9 cellular contexts compared by ENCODE assay signal in the genomic region with DNA sequence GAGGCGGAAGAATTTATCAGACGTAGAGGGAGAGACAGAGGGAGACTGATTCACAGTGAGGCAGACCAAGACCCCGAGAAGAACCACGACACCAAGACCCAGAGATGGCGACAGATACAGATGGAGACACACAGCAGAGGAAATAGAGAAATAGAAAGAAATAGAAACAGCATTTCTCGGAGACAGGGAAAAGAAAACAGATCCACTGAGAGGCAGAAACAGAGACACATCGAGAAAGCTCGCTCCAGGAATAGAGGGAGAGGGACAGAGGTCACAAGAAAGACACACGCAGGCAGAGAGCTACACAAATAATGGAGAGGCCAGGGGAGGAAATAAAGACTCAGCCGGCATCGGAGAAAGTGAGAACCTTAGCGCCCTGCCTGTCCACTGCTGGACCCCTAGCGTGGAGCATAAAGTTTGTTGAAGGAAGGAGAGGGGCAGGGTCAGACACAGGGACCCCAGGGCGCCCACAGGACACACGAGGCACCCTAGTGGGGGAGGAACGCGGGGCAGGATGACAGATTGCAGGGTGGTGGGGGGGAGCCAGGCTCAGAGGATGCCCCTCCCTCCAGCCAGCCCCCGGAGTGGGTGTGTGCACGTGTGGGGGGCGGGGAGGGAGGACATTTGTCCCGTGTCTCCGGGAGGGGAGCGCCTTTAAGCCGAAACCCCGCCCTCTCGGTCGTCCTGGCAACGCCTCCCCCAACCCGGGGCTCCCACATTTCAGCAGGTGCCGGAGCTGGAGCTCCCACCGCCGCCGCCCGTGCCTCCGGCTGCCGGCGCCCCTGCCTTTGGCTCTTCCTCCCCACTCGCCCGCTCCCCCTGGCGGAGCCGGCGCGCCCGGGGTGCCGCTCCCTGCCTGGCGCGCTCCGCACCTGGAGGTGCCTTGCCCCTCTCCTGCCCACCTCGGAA. TPM values are rescaled to one million over a fixed set of nuclear protein-coding genes. Genes with fewer than 3 reads are reported as not detected.
DNase-seq lines count a peak whose midpoint lies in the region; ATAC-seq and TF ChIP-seq lines count a peak whose summit lies in the region.
"Had no signal": no experiment of that assay in that cellular context is flagged by ENCODE, and none has a peak within 500 bp of the region (broad histone marks: within the 10 kb centered on the region; RNA-seq: fewer than 3 reads in every experiment).

A gene (plus strand): TSS at position 716 of the 909 bp plus-strand sequence. CDS start 298 bp downstream, outside the sequence.

- H3K4me2 ChIP-seq in PC-3 (ENCODE audit: low read length) = peak within 1 kb of the TSS; percentile 89

- H3K9me3 Mint-ChIP-seq in activated naive CD4-positive, alpha-beta T cell treated with anti-CD3 and anti-CD28 coated beads, Interleukin-2, amount 10 ng/mL, durations not matched to agents 7 days and 5 days = no peaks in the 10 kb centered on the region
- H3K9me3 Mint-ChIP-seq: stimulated activated naive CD8-positive, alpha-beta T cell treated with anti-CD3 and anti-CD28 coated beads, Interleukin-15, Interleukin-2, amounts not matched to agents 100 ng/mL and 50 ng/mL, for 24 hours had no signal

- H3K36me3 ChIP-seq in PC-3 (ENCODE audit: low read depth, low read length) (no peaks in the 10 kb centered on the region), sigmoid colon (no peaks in the 10 kb centered on the region)

- DNase-seq in PC-3 (peak; percentile 52), left ventricle myocardium superior (peak; percentile 61), sigmoid colon (no peak), NCI-H2107 (lab: John Stamatoyannopoulos, UW) (no peak), kidney glomerular epithelial cell (lab: John Stamatoyannopoulos, UW) (no peak)
- peak; percentile 81 for DNase-seq in activated naive CD4-positive, alpha-beta T cell treated with anti-CD3 and anti-CD28 coated beads, Interleukin-2, amount 10 ng/mL, durations not matched to agents 7 days and 5 days

- peak within 1 kb of the TSS; percentile 19 for H3K4me3 Mint-ChIP-seq in activated naive CD4-positive, alpha-beta T cell treated with anti-CD3 and anti-CD28 coated beads, Interleukin-2, amount 10 ng/mL, durations not matched to agents 7 days and 5 days
- H3K4me3 Mint-ChIP-seq: stimulated activated naive CD8-positive, alpha-beta T cell treated with anti-CD3 and anti-CD28 coated beads, Interleukin-15, Interleukin-2, amounts not matched to agents 100 ng/mL and 50 ng/mL, for 24 hours had no signal

- no peaks in the 10 kb centered on the region for H4K20me1 ChIP-seq in PC-3 (ENCODE audit: low read length)

- H3K9me3 ChIP-seq in PC-3 (ENCODE audit: low read length) (no peaks in the 10 kb centered on the region), sigmoid colon (no peaks in the 10 kb centered on the region)

- CTCF ChIA-PET in PC-3 (lab: Charles Lee) = interaction anchor here (1.0 to 1.4 kb wide), 3 partner anchors 66 to 148 kb away, joined by 4 to 8 read pairs (median 6); no protein-coding TSS in a partner anchor
- CTCF ChIA-PET in activated naive CD4-positive, alpha-beta T cell treated with anti-CD3 and anti-CD28 coated beads, Interleukin-2, amount 10 ng/mL, durations not matched to agents 7 days and 5 days (lab: Charles Lee) = interaction anchor here (1.1 to 1.7 kb wide), 6 partner anchors 10 to 144 kb away, joined by 3 to 5 read pairs (median 4); no protein-coding TSS in a partner anchor

- H3K4me3 ChIP-seq in GM12875 (ENCODE audit: low read depth, low read length) (no peak within 1 kb of the TSS), PC-3 (ENCODE audit: low read length) (peak within 1 kb of the TSS; percentile 65), sigmoid colon (peak within 1 kb of the TSS in 3 of 4 donors; percentile 16 to 36 (median 33))

- peaks cover 29% of the 10 kb centered on the region for H3K4me1 Mint-ChIP-seq in activated naive CD4-positive, alpha-beta T cell treated with anti-CD3 and anti-CD28 coated beads, Interleukin-2, amount 10 ng/mL, durations not matched to agents 7 days and 5 days

- POLR2A ChIA-PET in PC-3 (lab: Charles Lee; ENCODE audit: unreplicated experiment) = no interaction called here

- BruUV-seq in PC-3 (replicated peaks; lab: Mats Ljungman, UMichigan) = no TSS peak

- no peak for TF ChIP-seq POLR2A in sigmoid colon (IDR thresholded peaks at IDR 0.05)

- no peaks in the 10 kb centered on the region for H3K9me2 ChIP-seq in PC-3 (replicated peaks; ENCODE audit: low read length)

- ATAC-seq in PC-3 = peak; percentile 37
- peak; percentile 16 for ATAC-seq in left ventricle myocardium superior
- ATAC-seq in HG03571 (IDR thresholded peaks at IDR 0.05; ENCODE audit: unreplicated experiment) = no peak

- H3K27me3 ChIP-seq in PC-3 (ENCODE audit: low read length) (peaks cover 33% of the 10 kb centered on the region), sigmoid colon (peaks cover 26 to 68% (median 34%) of the 10 kb centered on the region in 3 donors)

- no peaks in the 10 kb centered on the region for H3F3A ChIP-seq in PC-3 (ENCODE audit: low read length, unreplicated experiment)

- no peak within 1 kb of the TSS for H3K27ac Mint-ChIP-seq in activated naive CD4-positive, alpha-beta T cell treated with anti-CD3 and anti-CD28 coated beads, Interleukin-2, amount 10 ng/mL, durations not matched to agents 7 days and 5 days
- H3K27ac Mint-ChIP-seq: stimulated activated naive CD8-positive, alpha-beta T cell treated with anti-CD3 and anti-CD28 coated beads, Interleukin-15, Interleukin-2, amounts not matched to agents 100 ng/mL and 50 ng/mL, for 24 hours had no signal

- WGBS in sigmoid colon, 2 donors = 2% methylated on average over 49 of the region's 49 CpGs

- no peak within 1 kb of the TSS for H3K9ac ChIP-seq in PC-3 (ENCODE audit: low read length)

- H3K36me3 Mint-ChIP-seq in activated naive CD4-positive, alpha-beta T cell treated with anti-CD3 and anti-CD28 coated beads, Interleukin-2, amount 10 ng/mL, durations not matched to agents 7 days and 5 days = peaks cover 7% of the 10 kb centered on the region

- H3K79me2 ChIP-seq in PC-3 (ENCODE audit: low read length) = no peaks in the 10 kb centered on the region

- TF ChIP-seq CTCF in GM12875 (IDR thresholded peaks at IDR 0.05; ENCODE audit: borderline replicate concordance, insufficient read depth, low read depth, low read length) (0 out of 2 replicates have a peak, but pooled peaks have one; percentile 16), PC-3 (conservative IDR thresholded peaks at IDR 0.05; ENCODE audit: low read depth, low read length) (peak; percentile 67), sigmoid colon (IDR thresholded peaks at IDR 0.05) (peak in 3 of 4 experiments; percentile 25 to 52 (median 49))

- TF ChIP-seq EP300 in sigmoid colon (IDR thresholded peaks at IDR 0.05) = no peak

- H2AFZ ChIP-seq in PC-3 (ENCODE audit: low read length) = peak within 1 kb of the TSS; percentile 58

- intact Hi-C loops in PC-3 (cut with micrococcal nuclease) = loop anchor here (1.0 kb wide), 2 partner anchors 39 to 143 kb away; no protein-coding TSS in a partner anchor
- intact Hi-C loops in left ventricle myocardium superior (cut with micrococcal nuclease) = no loop called here
- intact Hi-C loops in sigmoid colon (cut with DNase I) = loop anchor here (5.0 kb wide), 1 partner anchor 96 kb away; no protein-coding TSS in a partner anchor

- H3K27ac ChIP-seq in PC-3 (ENCODE audit: low read length) (no peak within 1 kb of the TSS), sigmoid colon (no peak within 1 kb of the TSS)

- peaks cover 20% of the 10 kb centered on the region for H3K4me1 ChIP-seq in PC-3 (ENCODE audit: insufficient read depth, low read length)
- H3K4me1 ChIP-seq in sigmoid colon = peaks cover 0 to 40% (median 34%) of the 10 kb centered on the region in 4 donors

- H3K27me3 Mint-ChIP-seq in activated naive CD4-positive, alpha-beta T cell treated with anti-CD3 and anti-CD28 coated beads, Interleukin-2, amount 10 ng/mL, durations not matched to agents 7 days and 5 days = no peaks in the 10 kb centered on the region

RNA-seq across cellular contexts. Expression of the gene that starts here (rescaled TPM):
- total RNA-seq in PC-3 (2014; rRNA removed) (1.5 TPM in 1 of 2 replicates, not detected in the other), left ventricle myocardium superior (not detected), sigmoid colon (not detected)
- under 1 TPM in 2 of 3 donors, not detected in 1; under 0.01 to 0.34 TPM for polyA plus RNA-seq in sigmoid colon

Comparison
In these comparisons a context has a peak if more than half of its experiments do, and no peak if none do; other contexts are left out.
1. Peak in DNase-seq and ATAC-seq in left ventricle myocardium superior; RNA of the gene not detected or under 1 TPM.
2. CTCF ChIP-seq: peak in every context shown above with its lines; median percentile 67 in PC-3; 49 in sigmoid colon; 16 in GM12875.
3. DNase-seq: peak in PC-3 (single experiment) and activated naive CD4-positive, alpha-beta T cell treated with anti-CD3 and anti-CD28 coated beads, Interleukin-2, amount 10 ng/mL, durations not matched to agents 7 days and 5 days (single experiment); none in sigmoid colon (single experiment), NCI-H2107 (single experiment) and kidney glomerular epithelial cell (single experiment).